ENCODE assay signal across 13 cellular contexts in the genomic region with DNA sequence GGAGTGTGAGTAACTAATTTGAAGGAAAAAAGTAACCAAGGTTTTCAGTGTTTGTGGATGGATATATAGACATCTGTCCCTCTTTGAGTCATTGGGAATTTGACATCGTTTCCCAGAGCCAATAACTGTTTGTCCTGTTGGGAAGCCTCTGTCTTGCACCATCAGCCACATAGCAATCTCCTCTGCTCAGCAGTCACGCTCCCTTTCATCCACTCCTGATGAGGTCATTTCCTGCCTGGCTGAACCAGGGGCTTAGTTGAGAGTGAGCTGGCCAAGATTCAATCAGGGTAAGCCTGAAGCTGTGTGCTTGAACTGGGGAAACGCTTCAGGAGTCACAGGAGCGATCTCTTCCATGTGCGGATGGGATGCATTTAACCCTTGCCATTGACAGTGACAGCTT.
DNase-seq lines count a peak whose midpoint lies in the region; ATAC-seq, FAIRE-seq and TF ChIP-seq lines count a peak whose summit lies in the region.
"Had no signal": no experiment of that assay in that cellular context is flagged by ENCODE, and none has a peak within 500 bp of the region (broad histone marks: within the 10 kb centered on the region; RNA-seq: fewer than 3 reads in every experiment).

No MANE protein-coding gene starts in this region.

- peaks cover 14% of the 10 kb centered on the region for H3K36me3 Mint-ChIP-seq in HFFc6 (ENCODE audit: low read depth)
- H3K36me3 Mint-ChIP-seq in astrocyte (ENCODE audit: low read depth, unreplicated experiment), result no peaks in the 10 kb centered on the region
- no peaks in the 10 kb centered on the region for H3K36me3 Mint-ChIP-seq in activated T-cell treated with anti-CD3 and anti-CD28 coated beads, Interleukin-2, amount 50 U/mL, for 24 hours (ENCODE audit: low read depth)
- H3K36me3 Mint-ChIP-seq: stimulated activated effector memory CD8-positive, alpha-beta T cell treated with anti-CD3 and anti-CD28 coated beads, Interleukin-12 subunit alpha, Interleukin-12 subunit beta, amount 100 ng/mL, for 72 hours had no signal

- H3K9me3 ChIP-seq in astrocyte (ENCODE audit: insufficient read depth, low read depth, low read length), result no peaks in the 10 kb centered on the region
- H3K9me3 ChIP-seq: BLaER1, right lobe of liver had no signal

- H3K4me2 ChIP-seq in astrocyte (ENCODE audit: low read length), result peak overlapping the region; percentile 31
- H3K4me2 ChIP-seq: BLaER1 had no signal

- H2AFZ ChIP-seq in astrocyte (ENCODE audit: low read depth, low read length), result peak overlapping the region; percentile 42

- no peaks in the 10 kb centered on the region; the same call in none of the 2 replicates for H3K27me3 Mint-ChIP-seq in HFFc6 (ENCODE audit: insufficient read depth)
- H3K27me3 Mint-ChIP-seq in astrocyte (ENCODE audit: low read depth, unreplicated experiment), result no peaks in the 10 kb centered on the region
- H3K27me3 Mint-ChIP-seq in activated T-cell treated with anti-CD3 and anti-CD28 coated beads, Interleukin-2, amount 50 U/mL, for 24 hours, result peaks cover 19% of the 10 kb centered on the region

- H3K4me1 ChIP-seq in astrocyte (ENCODE audit: insufficient read depth, low read length), result no peaks in the 10 kb centered on the region

- no peak for TF ChIP-seq CTCF in HFFc6 (IDR thresholded peaks at IDR 0.05)
- TF ChIP-seq CTCF in astrocyte (IDR thresholded peaks at IDR 0.05; ENCODE audit: insufficient read depth, low read depth, low read length), result no peak

- DNase-seq in A172 (ENCODE audit: low spot score) (peak; percentile 89), HFFc6 (peak; percentile 94), astrocyte (ENCODE audit: low read depth) (peak; percentile 58), iPS-NIHi11 (ENCODE audit: low spot score) (peak; percentile 39), KG1 (lab: John Stamatoyannopoulos, UW) (no peak)
- DNase-seq in activated T-cell treated with anti-CD3 and anti-CD28 coated beads, Interleukin-2, amount 50 U/mL, for 24 hours, result no peak
- no peak for DNase-seq in activated effector memory CD4-positive, alpha-beta T cell treated with Interleukin-2 at 50 U/mL for 16 hours
- DNase-seq: left cardiac atrium, NCI-H187 had no signal

- peaks cover 20% of the 10 kb centered on the region for H3K4me1 Mint-ChIP-seq in HFFc6 (ENCODE audit: low read depth)
- peaks cover 5% of the 10 kb centered on the region for H3K4me1 Mint-ChIP-seq in astrocyte (ENCODE audit: low read depth, unreplicated experiment)
- H3K4me1 Mint-ChIP-seq in activated T-cell treated with anti-CD3 and anti-CD28 coated beads, Interleukin-2, amount 50 U/mL, for 24 hours (ENCODE audit: low read depth), result no peaks in the 10 kb centered on the region
- H3K4me1 Mint-ChIP-seq: stimulated activated effector memory CD8-positive, alpha-beta T cell treated with anti-CD3 and anti-CD28 coated beads, Interleukin-12 subunit alpha, Interleukin-12 subunit beta, amount 100 ng/mL, for 72 hours had no signal

- no peaks in the 10 kb centered on the region for H4K20me1 ChIP-seq in astrocyte (ENCODE audit: insufficient read depth, low read length)
- H4K20me1 ChIP-seq: BLaER1 had no signal

- H3K36me3 ChIP-seq in astrocyte (ENCODE audit: insufficient read depth, low read length), result no peaks in the 10 kb centered on the region
- H3K36me3 ChIP-seq: BLaER1, right lobe of liver had no signal

- H3K9ac ChIP-seq in astrocyte (ENCODE audit: low read length), result peak overlapping the region; percentile 23
- H3K9ac ChIP-seq: BLaER1 had no signal

- H3K79me2 ChIP-seq in astrocyte (ENCODE audit: insufficient read depth, low read length), result no peaks in the 10 kb centered on the region

- peak overlapping the region; percentile 32 for H3K27ac ChIP-seq in astrocyte (ENCODE audit: low read depth, low read length)
- H3K27ac ChIP-seq: BLaER1, right lobe of liver had no signal

- peaks cover 3% of the 10 kb centered on the region for H3K27me3 ChIP-seq in astrocyte (ENCODE audit: insufficient read depth, low read length)
- H3K27me3 ChIP-seq: BLaER1, right lobe of liver had no signal

- no peak for ATAC-seq in HG03469 (IDR thresholded peaks at IDR 0.05; ENCODE audit: unreplicated experiment)
- ATAC-seq: stimulated activated effector memory CD8-positive, alpha-beta T cell treated with anti-CD3 and anti-CD28 coated beads, Interleukin-12 subunit alpha, Interleukin-12 subunit beta, amount 100 ng/mL, for 72 hours had no signal

- peak; percentile 81 for FAIRE-seq in astrocyte (lab: Jason Lieb, UNC)

- H3K27ac Mint-ChIP-seq in HFFc6 (peak overlapping the region; percentile 98), astrocyte (ENCODE audit: unreplicated experiment) (peak overlapping the region; percentile 94)
- no peak overlapping the region for H3K27ac Mint-ChIP-seq in activated T-cell treated with anti-CD3 and anti-CD28 coated beads, Interleukin-2, amount 50 U/mL, for 24 hours
- H3K27ac Mint-ChIP-seq: stimulated activated effector memory CD8-positive, alpha-beta T cell treated with anti-CD3 and anti-CD28 coated beads, Interleukin-12 subunit alpha, Interleukin-12 subunit beta, amount 100 ng/mL, for 72 hours had no signal

- peak overlapping the region; percentile 76 for H3K4me3 Mint-ChIP-seq in HFFc6
- no peak overlapping the region for H3K4me3 Mint-ChIP-seq in astrocyte (ENCODE audit: unreplicated experiment)
- no peak overlapping the region for H3K4me3 Mint-ChIP-seq in activated T-cell treated with anti-CD3 and anti-CD28 coated beads, Interleukin-2, amount 50 U/mL, for 24 hours
- H3K4me3 Mint-ChIP-seq: stimulated activated effector memory CD8-positive, alpha-beta T cell treated with anti-CD3 and anti-CD28 coated beads, Interleukin-12 subunit alpha, Interleukin-12 subunit beta, amount 100 ng/mL, for 72 hours had no signal

- H3K4me3 ChIP-seq in astrocyte (ENCODE audit: insufficient read depth, low read depth, low read length), result no peak overlapping the region
- H3K4me3 ChIP-seq: BLaER1, right lobe of liver had no signal

- H3K9me3 Mint-ChIP-seq in HFFc6 (peaks cover 8% of the 10 kb centered on the region), astrocyte (ENCODE audit: unreplicated experiment) (peaks cover 9% of the 10 kb centered on the region)
- peaks cover 8% of the 10 kb centered on the region for H3K9me3 Mint-ChIP-seq in activated T-cell treated with anti-CD3 and anti-CD28 coated beads, Interleukin-2, amount 50 U/mL, for 24 hours

Comparison
In these comparisons a context has a peak if more than half of its experiments do, and no peak if none do; other contexts are left out.
1. DNase-seq: peak in A172 (single experiment), HFFc6 (single experiment), astrocyte (single experiment) and iPS-NIHi11 (single experiment); none in activated T-cell treated with anti-CD3 and anti-CD28 coated beads, Interleukin-2, amount 50 U/mL, for 24 hours (single experiment), activated effector memory CD4-positive, alpha-beta T cell treated with Interleukin-2 at 50 U/mL for 16 hours (single experiment) and KG1 (single experiment).